1 cellular context compared by ENCODE assay signal in the genomic region with DNA sequence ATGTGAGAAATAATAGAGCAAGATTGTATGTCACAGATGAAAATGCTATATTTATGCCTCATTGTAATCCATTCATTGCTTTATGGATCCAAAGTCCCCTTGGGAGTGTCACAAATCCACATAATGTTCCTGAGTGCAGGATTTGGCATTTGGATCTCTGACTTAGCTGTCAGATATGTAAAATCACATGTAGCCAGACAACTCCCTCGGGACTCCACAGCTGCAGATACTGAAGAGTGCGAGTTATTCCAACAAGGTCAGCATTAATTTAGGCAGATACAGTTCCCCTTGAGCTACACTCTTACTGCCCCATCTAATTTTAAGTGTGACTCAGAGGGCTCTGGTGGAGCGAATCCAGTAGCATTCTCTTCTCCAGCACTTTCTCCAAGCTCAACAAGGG.
TF ChIP-seq lines count a peak whose summit lies in the region.

No MANE protein-coding gene starts in this region.

TF ChIP-seq in neural cell, 6 proteins besides CTCF, POLR2A, EP300 and RAD21 (continued from another document):
- TF ChIP-seq, protein P1, sequence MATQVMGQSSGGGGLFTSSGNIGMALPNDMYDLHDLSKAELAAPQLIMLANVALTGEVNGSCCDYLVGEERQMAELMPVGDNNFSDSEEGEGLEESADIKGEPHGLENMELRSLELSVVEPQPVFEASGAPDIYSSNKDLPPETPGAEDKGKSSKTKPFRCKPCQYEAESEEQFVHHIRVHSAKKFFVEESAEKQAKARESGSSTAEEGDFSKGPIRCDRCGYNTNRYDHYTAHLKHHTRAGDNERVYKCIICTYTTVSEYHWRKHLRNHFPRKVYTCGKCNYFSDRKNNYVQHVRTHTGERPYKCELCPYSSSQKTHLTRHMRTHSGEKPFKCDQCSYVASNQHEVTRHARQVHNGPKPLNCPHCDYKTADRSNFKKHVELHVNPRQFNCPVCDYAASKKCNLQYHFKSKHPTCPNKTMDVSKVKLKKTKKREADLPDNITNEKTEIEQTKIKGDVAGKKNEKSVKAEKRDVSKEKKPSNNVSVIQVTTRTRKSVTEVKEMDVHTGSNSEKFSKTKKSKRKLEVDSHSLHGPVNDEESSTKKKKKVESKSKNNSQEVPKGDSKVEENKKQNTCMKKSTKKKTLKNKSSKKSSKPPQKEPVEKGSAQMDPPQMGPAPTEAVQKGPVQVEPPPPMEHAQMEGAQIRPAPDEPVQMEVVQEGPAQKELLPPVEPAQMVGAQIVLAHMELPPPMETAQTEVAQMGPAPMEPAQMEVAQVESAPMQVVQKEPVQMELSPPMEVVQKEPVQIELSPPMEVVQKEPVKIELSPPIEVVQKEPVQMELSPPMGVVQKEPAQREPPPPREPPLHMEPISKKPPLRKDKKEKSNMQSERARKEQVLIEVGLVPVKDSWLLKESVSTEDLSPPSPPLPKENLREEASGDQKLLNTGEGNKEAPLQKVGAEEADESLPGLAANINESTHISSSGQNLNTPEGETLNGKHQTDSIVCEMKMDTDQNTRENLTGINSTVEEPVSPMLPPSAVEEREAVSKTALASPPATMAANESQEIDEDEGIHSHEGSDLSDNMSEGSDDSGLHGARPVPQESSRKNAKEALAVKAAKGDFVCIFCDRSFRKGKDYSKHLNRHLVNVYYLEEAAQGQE (IDR thresholded peaks at IDR 0.05; ENCODE audit: borderline replicate concordance), result peak; percentile 65
